22 cellular contexts compared by ENCODE assay signal in genomic region chr11:9710852-9711251, GRCh38. TPM values are rescaled to one million over a fixed set of nuclear protein-coding genes. Genes with fewer than 3 reads are reported as not detected.
A peak's percentile ranks its signal among the peaks of the same experiment; 100 is the strongest.
DNase-seq lines count a peak whose midpoint lies in the region; ATAC-seq, FAIRE-seq and TF ChIP-seq lines count a peak whose summit lies in the region.
"Had no signal": no experiment of that assay in that cellular context is flagged by ENCODE, and none has a peak within 500 bp of the region (broad histone marks: within the 10 kb centered on the region; RNA-seq: fewer than 3 reads in every experiment).

No MANE protein-coding gene starts in this region.

- POLR2A ChIA-PET in K562 (lab: Yijun Ruan, JAX), result no interaction called here

- TF ChIP-seq EP300 in K562 (IDR thresholded peaks at IDR 0.05; ENCODE audit: low read length), result no peak

- H3K9me3 ChIP-seq in cardiac muscle cell (ENCODE audit: low read depth), result no peaks in the 10 kb centered on the region
- no peaks in the 10 kb centered on the region for H3K9me3 ChIP-seq in heart left ventricle
- H3K9me3 ChIP-seq in K562 (replicated peaks; ENCODE audit: control insufficient read depth, insufficient read depth, low read depth, low read length), result no peaks in the 10 kb centered on the region
- H3K9me3 ChIP-seq in mesodermal cell (ENCODE audit: control insufficient read depth, low read length), result no peaks in the 10 kb centered on the region
- no peaks in the 10 kb centered on the region for H3K9me3 ChIP-seq in thyroid gland

- no peak overlapping the region for H3K4me2 ChIP-seq in K562 (ENCODE audit: insufficient read depth, low read length)

- no peaks in the 10 kb centered on the region for H3K36me3 ChIP-seq in cardiac muscle cell
- H3K36me3 ChIP-seq in heart left ventricle, result peaks cover 0 to 19% (median 7%) of the 10 kb centered on the region in 9 donors
- no peaks in the 10 kb centered on the region for H3K36me3 ChIP-seq in K562 (ENCODE audit: control insufficient read depth, insufficient read depth, low read length)
- H3K36me3 ChIP-seq in mesodermal cell (ENCODE audit: control insufficient read depth, insufficient read depth, low read length), result peaks cover 27% of the 10 kb centered on the region
- H3K36me3 ChIP-seq in thyroid gland, result peaks cover 0 to 5% of the 10 kb centered on the region in 2 donors

- H4K20me1 ChIP-seq in K562 (replicated peaks; ENCODE audit: control insufficient read depth, insufficient read depth, low read length), result no peaks in the 10 kb centered on the region

- no peak overlapping the region for H3K9ac ChIP-seq in K562 (ENCODE audit: insufficient read depth in 1 of 2, low read depth in 2 of 2, low read length in 2 of 2)
- H3K9ac ChIP-seq: GM23248 had no signal

- ATAC-seq in heart left ventricle, result no peak
- peak; percentile 46 for ATAC-seq in K562
- no peak for ATAC-seq in HG03571 (IDR thresholded peaks at IDR 0.05; ENCODE audit: unreplicated experiment)
- ATAC-seq: CD8-positive, alpha-beta T cell; HCT116 had no signal

- H3K9me1 ChIP-seq in K562 (ENCODE audit: control insufficient read depth, insufficient read depth, low read length), result no peaks in the 10 kb centered on the region

- no peaks in the 10 kb centered on the region for H3K27me3 ChIP-seq in cardiac muscle cell
- H3K27me3 ChIP-seq in heart left ventricle, result no peaks in the 10 kb centered on the region
- no peaks in the 10 kb centered on the region; a peak in 1 of 5 replicates for H3K27me3 ChIP-seq in K562 (ENCODE audit: control insufficient read depth in 2 of 2, insufficient read depth in 2 of 2, low read length in 2 of 2)
- H3K27me3 ChIP-seq in thyroid gland, result no peaks in the 10 kb centered on the region

- no TSS peak for BruUV-seq in K562 (replicated peaks; lab: Mats Ljungman, UMichigan)

- no peak for TF ChIP-seq CTCF in cardiac muscle cell (IDR thresholded peaks at IDR 0.05; ENCODE audit: low read depth, low read length)
- TF ChIP-seq CTCF in heart left ventricle (IDR thresholded peaks at IDR 0.05), result no peak
- TF ChIP-seq CTCF in K562 (IDR thresholded peaks at IDR 0.05 in 2 of 3, conservative IDR thresholded peaks at IDR 0.05 in 1 of 3; ENCODE audit: insufficient read depth in 2 of 3, low read depth in 1 of 3, low read length in 3 of 3), result no peak
- TF ChIP-seq CTCF in thyroid gland (IDR thresholded peaks at IDR 0.05), result no peak
- TF ChIP-seq CTCF in foreskin fibroblast (IDR thresholded peaks at IDR 0.05; ENCODE audit: low read depth, low read length), result no peak

- no peak for DNase-seq in cardiac muscle cell (ENCODE audit: low read depth in 1 of 2, low spot score in 1 of 2)
- DNase-seq in heart left ventricle, result no peak
- no peak for DNase-seq in K562 (ENCODE audit: extremely low read depth in 1 of 4, low spot score in 3 of 4)
- no peak for DNase-seq in thyroid gland
- no peak for DNase-seq in activated effector memory CD4-positive, alpha-beta T cell treated with Interleukin-2 at 50 U/mL for 16 hours
- DNase-seq in foreskin fibroblast, result no peak
- DNase-seq: 8988T; C1 segment of cervical spinal cord; CD8-positive, alpha-beta T cell; DND-41; GM23248; MM.1S; NCI-H1092; NCI-H1436; NCI-H187 treated with DMSO at 0.1 percent for 48 hours; NCI-H2107; NCI-H446 treated with DMSO at 0.1 percent for 48 hours; NCI-H526 treated with DMSO at 0.1 percent for 48 hours had no signal

- in situ Hi-C loops in K562 (cut with MboI), result no loop called here

- CTCF ChIA-PET in K562 (lab: Yijun Ruan, JAX; ENCODE audit: low intra/inter-chr PET ratio), result no interaction called here

- peak overlapping the region; percentile 35 for H3K27ac ChIP-seq in cardiac muscle cell
- no peak overlapping the region for H3K27ac ChIP-seq in heart left ventricle
- H3K27ac ChIP-seq in K562 (ENCODE audit: extremely low read depth, low read depth, low read length), result no peak overlapping the region
- H3K27ac ChIP-seq in mesodermal cell (ENCODE audit: low read depth, low read length, severe bottlenecking), result peak overlapping the region; percentile 41
- peak overlapping the region in 2 of 3 donors; percentile 44 to 64 for H3K27ac ChIP-seq in thyroid gland
- H3K27ac ChIP-seq: GM23248 had no signal

- no peak for FAIRE-seq in K562 (lab: Jason Lieb, UNC)
- FAIRE-seq: GM12891 had no signal

- no peaks in the 10 kb centered on the region for H3K79me2 ChIP-seq in K562 (ENCODE audit: control insufficient read depth, insufficient read depth, low read length)

- TF ChIP-seq POLR2A in heart left ventricle (IDR thresholded peaks at IDR 0.05), result no peak
- TF ChIP-seq POLR2A in K562 (conservative IDR thresholded peaks at IDR 0.05), result no peak
- TF ChIP-seq POLR2A in thyroid gland (IDR thresholded peaks at IDR 0.05), result no peak

- WGBS in heart left ventricle, 4 donors, result 93 to 98% (median 96%) methylated on average over 1 of the region's 1 CpG
- WGBS in K562 (ENCODE audit: insufficient coverage, low coverage, missing lambda C conversion rate), result 39% methylated on average over 1 of the region's 1 CpG
- WGBS in mesodermal cell (ENCODE audit: insufficient coverage in 2 of 2), 2 experiments, result 100% methylated on average over 1 of the region's 1 CpG
- 94 to 100% methylated on average over 1 of the region's 1 CpG for WGBS in thyroid gland, 2 donors

- H3K4me3 ChIP-seq in cardiac muscle cell, result no peak overlapping the region
- no peak overlapping the region for H3K4me3 ChIP-seq in heart left ventricle
- H3K4me3 ChIP-seq in K562, result no peak overlapping the region
- no peak overlapping the region for H3K4me3 ChIP-seq in mesodermal cell (ENCODE audit: extremely low read depth, insufficient read depth, low read length, poor library complexity, severe bottlenecking)
- no peak overlapping the region for H3K4me3 ChIP-seq in thyroid gland (replicated peaks in 1 of 3)
- no peak overlapping the region for H3K4me3 ChIP-seq in foreskin fibroblast (ENCODE audit: low read depth in 1 of 2, low read length in 2 of 2)
- H3K4me3 ChIP-seq: GM23248 had no signal

- peaks cover 6% of the 10 kb centered on the region for H3K4me1 ChIP-seq in cardiac muscle cell (ENCODE audit: low read depth)
- peaks cover 0 to 62% (median 16%) of the 10 kb centered on the region in 12 donors for H3K4me1 ChIP-seq in heart left ventricle
- no peaks in the 10 kb centered on the region; a peak in 1 of 5 replicates for H3K4me1 ChIP-seq in K562 (replicated peaks in 1 of 2; ENCODE audit: control insufficient read depth in 2 of 2, insufficient read depth in 2 of 2, low read length in 2 of 2)
- H3K4me1 ChIP-seq in mesodermal cell (ENCODE audit: control insufficient read depth, insufficient read depth, low read length, poor library complexity, severe bottlenecking), result peaks cover 3% of the 10 kb centered on the region
- H3K4me1 ChIP-seq in thyroid gland, result peaks cover 0 to 31% of the 10 kb centered on the region in 2 donors

- TF ChIP-seq RAD21 in K562 (CRISPR knock-in tag; conservative IDR thresholded peaks at IDR 0.05 in 1 of 2, IDR thresholded peaks at IDR 0.05 in 1 of 2), result no peak

- no peak overlapping the region for H2AFZ ChIP-seq in K562 (ENCODE audit: low read depth, low read length)
- H2AFZ ChIP-seq: GM23248 had no signal

- intact Hi-C loops in heart left ventricle (cut with DNase I) (no loop called here), K562 (cut with micrococcal nuclease) (no loop called here), thyroid gland (cut with DNase I) (no loop called here)

TF ChIP-seq in K562, 482 proteins besides CTCF, POLR2A, EP300 and RAD21:
- TF ChIP-seq ZNF324 (CRISPR knock-in tag; IDR thresholded peaks at IDR 0.05) (no peak), XRCC5 (IDR thresholded peaks at IDR 0.05; ENCODE audit: low read depth, low read length) (no peak), EHMT2 (IDR thresholded peaks at IDR 0.05) (no peak), ZC3H8 (IDR thresholded peaks at IDR 0.05) (no peak)

RNA-seq across cellular contexts. Expression of gene SWAP70, which starts 47.0 kb away (rescaled TPM):
- total RNA-seq in cardiac muscle cell (7.5 and 10.9 TPM in 2 replicates), heart left ventricle (10 to 100 TPM; 16.7 to 38.5 (median 24.0) TPM), K562 (2014; rRNA removed) (2.3 TPM in 2 replicates), K562 (2014; rRNA removed; fragmentation: Illumina TruSeq; extraction: Trizol) (4.4 and 4.8 TPM in 2 replicates), K562 (2015; rRNA removed; fragmentation: Illumina TruSeq; extraction: Trizol) (4.9 and 5.0 TPM in 2 replicates), K562 (2021) (2.9 and 4.3 TPM in 2 replicates), thyroid gland (10 to 100 TPM; 29.7 to 53.6 (median 38.8) TPM)
- polyA plus RNA-seq in cardiac muscle cell (11.1 and 15.5 TPM in 2 replicates), heart left ventricle (10 to 100 TPM in 1 of 2 donors, 1 to 10 TPM in 1; 6.0 to 18.9 TPM), K562 (2011; rRNA removed) (1.8 and 2.4 TPM in 2 replicates), K562 (2014; fragmentation: Illumina TruSeq; extraction: Trizol) (4.1 and 4.3 TPM in 2 replicates), K562 (2014; fragmentation: Nextera tagmentation; extraction: Ambion mirVana) (1 to 10 TPM; 1.7 to 1.9 TPM), K562 (2014; rRNA removed) (2.9 and 3.9 TPM in 2 replicates)
- 1.2 and 3.2 TPM in 2 replicates for total RNA-seq in K562 (2011; cell fraction: chromatin; rRNA removed; ENCODE audit: low replicate concordance)
- total RNA-seq in K562 (2011; cell fraction: nucleolus; rRNA removed), result 0.79 and 1.0 TPM in 2 replicates
- total RNA-seq in K562 (2011; cell fraction: nucleoplasm; rRNA removed), result 1.4 and 2.7 TPM in 2 replicates
- 1.0 and 1.8 TPM in 2 replicates for polyA plus RNA-seq in K562 (2011; cell fraction: cytosol; rRNA removed)
- 0.73 and 0.78 TPM in 2 replicates for polyA plus RNA-seq in K562 (2011; cell fraction: nucleus; rRNA removed)
- polyA plus RNA-seq in K562 (2012), result 4.6 and 5.5 TPM in 2 replicates
- 2.9 and 3.5 TPM in 2 replicates for polyA minus RNA-seq in K562 (2011; rRNA and poly(A)+ RNA removed)
- 1.6 and 2.3 TPM in 2 replicates for polyA minus RNA-seq in K562 (2011; cell fraction: cytosol; rRNA and poly(A)+ RNA removed)
- polyA minus RNA-seq in K562 (2011; cell fraction: nucleus; rRNA and poly(A)+ RNA removed), result 0.54 and 1.8 TPM in 2 replicates
- 26.1 TPM for polyA plus RNA-seq in mesodermal cell (2013, experiment 1 of 2)
- polyA plus RNA-seq in mesodermal cell (2013, experiment 2 of 2), result 27.1 TPM

Comparison
In these comparisons a context has a peak if more than half of its experiments do, and no peak if none do; other contexts are left out.
1. H3K27ac ChIP-seq: peak in cardiac muscle cell (single experiment), mesodermal cell (single experiment) and thyroid gland (2 of 3); none in heart left ventricle (0 of 12) and K562 (single experiment).